12 cellular contexts compared by ENCODE assay signal in the genomic region with DNA sequence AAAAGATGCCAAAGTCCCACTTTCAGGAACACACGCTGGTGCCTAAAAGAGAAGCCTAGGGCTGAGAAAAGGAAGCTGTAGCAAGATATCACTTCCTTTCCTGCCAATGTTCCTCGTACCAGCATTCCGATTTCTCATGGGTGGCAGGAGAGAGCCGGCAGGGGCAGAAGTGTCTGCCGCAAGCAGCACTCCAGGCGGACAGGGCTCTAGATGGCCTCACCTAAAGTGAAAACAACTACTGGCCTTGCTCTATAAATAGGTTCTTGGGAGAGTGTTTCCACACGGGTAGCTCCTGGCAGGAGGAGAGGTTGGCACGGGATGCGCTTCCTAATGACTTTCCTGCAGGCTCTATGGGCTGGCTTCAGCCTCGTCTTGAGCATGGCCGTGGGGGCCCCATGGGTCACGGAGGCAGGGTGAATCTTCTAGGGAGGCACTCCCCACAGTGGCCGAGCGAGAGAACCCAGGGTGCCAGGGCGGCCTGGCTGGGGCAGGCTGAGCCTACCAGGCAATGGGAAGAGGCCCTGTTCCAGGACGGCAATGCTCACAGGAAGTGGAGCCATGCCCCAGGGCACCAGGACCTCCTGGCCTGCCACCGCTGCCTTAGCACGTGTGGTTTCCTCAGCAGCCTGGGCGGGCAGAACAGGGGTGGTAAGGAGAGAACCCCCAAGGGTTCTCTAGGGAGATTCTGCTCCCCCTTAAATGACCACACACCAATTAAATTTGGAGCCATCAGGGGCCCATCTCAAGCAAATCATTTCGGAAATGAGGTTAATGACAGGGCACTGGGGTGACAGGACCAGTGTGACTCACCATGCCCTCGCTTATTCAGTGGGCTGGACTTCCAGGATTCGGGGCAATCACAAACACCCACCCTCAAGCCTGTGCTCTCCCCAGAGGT. TPM values are rescaled to one million over a fixed set of nuclear protein-coding genes. Genes with fewer than 3 reads are reported as not detected.
A peak's percentile ranks its signal among the peaks of the same experiment; 100 is the strongest.
DNase-seq lines count a peak whose midpoint lies in the region; ATAC-seq, FAIRE-seq and TF ChIP-seq lines count a peak whose summit lies in the region.
"Had no signal": no experiment of that assay in that cellular context is flagged by ENCODE, and none has a peak within 500 bp of the region (broad histone marks: within the 10 kb centered on the region; RNA-seq: fewer than 3 reads in every experiment).

No MANE protein-coding gene starts in this region.

- TF ChIP-seq POLR2A in right lobe of liver (IDR thresholded peaks at IDR 0.05), result no peak
- TF ChIP-seq POLR2A in HepG2 (IDR thresholded peaks at IDR 0.05; ENCODE audit: insufficient read depth in 1 of 2, low read depth in 2 of 2, low read length in 2 of 2), result no peak
- no peak for TF ChIP-seq POLR2A in gastroesophageal sphincter (IDR thresholded peaks at IDR 0.05)

- H2AFZ ChIP-seq in HepG2 (ENCODE audit: low read length), result no peak overlapping the region
- H2AFZ ChIP-seq in osteoblast (ENCODE audit: low read length), result peak overlapping the region; percentile 24
- H2AFZ ChIP-seq in H9 (ENCODE audit: low read length), result no peak overlapping the region
- H2AFZ ChIP-seq in PC-3 (ENCODE audit: low read length), result no peak overlapping the region

- no peak overlapping the region for H2BK12ac ChIP-seq in H9 (ENCODE audit: insufficient read length, low read depth, low read length)

- POLR2A ChIA-PET in HepG2 (lab: Yijun Ruan, JAX), result no interaction called here
- POLR2A ChIA-PET in CD8-positive, alpha-beta memory T cell (lab: Charles Lee), result no interaction called here
- POLR2A ChIA-PET in PC-3 (lab: Charles Lee; ENCODE audit: unreplicated experiment), result no interaction called here

- no peaks in the 10 kb centered on the region for H3K9me3 Mint-ChIP-seq in H9
- no peaks in the 10 kb centered on the region for H3K9me3 Mint-ChIP-seq in CD8-positive, alpha-beta memory T cell
- no peaks in the 10 kb centered on the region for H3K9me3 Mint-ChIP-seq in activated naive CD4-positive, alpha-beta T cell treated with anti-CD3 and anti-CD28 coated beads, Interleukin-2, amount 10 ng/mL, durations not matched to agents 7 days and 5 days
- H3K9me3 Mint-ChIP-seq: activated CD4-positive, alpha-beta T cell treated with anti-CD3 and anti-CD28 coated beads, Interleukin-2, amount 10 ng/mL, durations not matched to agents 7 days and 5 days; IgD-negative memory B cell had no signal

- H3K36me3 Mint-ChIP-seq in H9 (ENCODE audit: insufficient read depth in 1 of 3, low read depth in 3 of 3), result peaks cover 0 to 25% (median 19%) of the 10 kb centered on the region in 3 experiments; a peak in 5 of 7 replicates
- H3K36me3 Mint-ChIP-seq in CD8-positive, alpha-beta memory T cell, result no peaks in the 10 kb centered on the region
- H3K36me3 Mint-ChIP-seq in activated naive CD4-positive, alpha-beta T cell treated with anti-CD3 and anti-CD28 coated beads, Interleukin-2, amount 10 ng/mL, durations not matched to agents 7 days and 5 days, result peaks cover 6% of the 10 kb centered on the region

- no peak overlapping the region for H3T11ph ChIP-seq in H9 (ENCODE audit: low read length)

- H3K9ac ChIP-seq in HepG2 (ENCODE audit: insufficient read depth, low read depth, low read length) (no peak overlapping the region), H9 (ENCODE audit: extremely low read depth, insufficient read length, low read length) (no peak overlapping the region), PC-3 (ENCODE audit: low read length) (no peak overlapping the region)

- H3K4me3 Mint-ChIP-seq in H9, result no peak overlapping the region
- H3K4me3 Mint-ChIP-seq in CD8-positive, alpha-beta memory T cell, result no peak overlapping the region
- H3K4me3 Mint-ChIP-seq in activated naive CD4-positive, alpha-beta T cell treated with anti-CD3 and anti-CD28 coated beads, Interleukin-2, amount 10 ng/mL, durations not matched to agents 7 days and 5 days, result no peak overlapping the region
- H3K4me3 Mint-ChIP-seq: activated CD4-positive, alpha-beta T cell treated with anti-CD3 and anti-CD28 coated beads, Interleukin-2, amount 10 ng/mL, durations not matched to agents 7 days and 5 days; IgD-negative memory B cell had no signal

- H3K4me1 ChIP-seq in right lobe of liver, result no peaks in the 10 kb centered on the region
- peaks cover 14% of the 10 kb centered on the region for H3K4me1 ChIP-seq in HepG2 (ENCODE audit: insufficient read depth, low read length)
- peaks cover 0 to 28% (median 9%) of the 10 kb centered on the region in 3 donors for H3K4me1 ChIP-seq in gastroesophageal sphincter
- peaks cover 9% of the 10 kb centered on the region for H3K4me1 ChIP-seq in osteoblast (ENCODE audit: insufficient read depth, low read length)
- no peaks in the 10 kb centered on the region for H3K4me1 ChIP-seq in H9 (ENCODE audit: insufficient read depth, low read length)
- H3K4me1 ChIP-seq in CD8-positive, alpha-beta memory T cell (ENCODE audit: insufficient read depth, low read length), result no peaks in the 10 kb centered on the region
- H3K4me1 ChIP-seq in PC-3 (ENCODE audit: insufficient read depth, low read length), result no peaks in the 10 kb centered on the region

- 61% methylated on average over 4 of the region's 22 CpGs for WGBS in right lobe of liver (ENCODE audit: insufficient coverage, low coverage, low lambda C conversion rate, missing lambda C conversion rate)
- 92% methylated on average over 11 of the region's 22 CpGs for WGBS in HepG2 (ENCODE audit: low lambda C conversion rate)
- WGBS in gastroesophageal sphincter (ENCODE audit: low coverage in 1 of 2), 2 donors, result 16 to 34% methylated on average over 6 to 10 of the region's 22 CpGs
- no CpG with 5 or more reads among the region's 22 CpGs for WGBS in H9 (ENCODE audit: extremely low coverage, insufficient read length, low lambda C conversion rate)

- H4K5ac ChIP-seq in H9 (ENCODE audit: insufficient read length, low read depth, low read length), result no peak overlapping the region

- H3K4me2 ChIP-seq in HepG2 (ENCODE audit: low read depth, low read length) (no peak overlapping the region), osteoblast (ENCODE audit: insufficient read depth, low read length) (no peak overlapping the region), H9 (ENCODE audit: insufficient read depth, insufficient read length, low read length) (no peak overlapping the region), PC-3 (ENCODE audit: low read length) (no peak overlapping the region)

- H3K18ac ChIP-seq in H9 (ENCODE audit: insufficient read length, low read depth, low read length), result no peak overlapping the region

- TF ChIP-seq EP300 in HepG2 (IDR thresholded peaks at IDR 0.05; ENCODE audit: low read depth in 2 of 2, low read length in 2 of 2) (no peak), HepG2 (CRISPR knock-in tag; IDR thresholded peaks at IDR 0.05; ENCODE audit: borderline replicate concordance) (no peak), gastroesophageal sphincter (IDR thresholded peaks at IDR 0.05) (no peak)

- H3K36me3 ChIP-seq in right lobe of liver (no peaks in the 10 kb centered on the region), HepG2 (replicated peaks in 1 of 2; ENCODE audit: control insufficient read depth in 1 of 2, insufficient read depth in 2 of 2, low read length in 2 of 2) (peaks cover 1 to 20% of the 10 kb centered on the region in 2 experiments; a peak in 3 of 5 replicates), gastroesophageal sphincter (no peaks in the 10 kb centered on the region), osteoblast (ENCODE audit: insufficient read depth, low read length) (no peaks in the 10 kb centered on the region), PC-3 (ENCODE audit: low read depth, low read length) (no peaks in the 10 kb centered on the region; the same call in 1 of the 2 replicates)
- H3K36me3 ChIP-seq in CD8-positive, alpha-beta memory T cell (ENCODE audit: insufficient read depth, low read length), result no peaks in the 10 kb centered on the region

- H2BK120ac ChIP-seq in H9 (ENCODE audit: low read depth, low read length, poor library complexity, severe bottlenecking), result no peak overlapping the region

- no peak overlapping the region for H3K56ac ChIP-seq in H9 (ENCODE audit: insufficient read length, low read depth, low read length)

- H2BK5ac ChIP-seq in H9 (ENCODE audit: insufficient read length, low read length), result no peak overlapping the region

- no peak overlapping the region for H3K23ac ChIP-seq in H9 (ENCODE audit: insufficient read length, low read depth, low read length)

- H3K27ac ChIP-seq in right lobe of liver (no peak overlapping the region), HepG2 (ENCODE audit: extremely low read length, insufficient read depth, low read length) (no peak overlapping the region), gastroesophageal sphincter (peak overlapping the region; percentile 59 to 83 (median 80)), osteoblast (ENCODE audit: low read depth, low read length) (no peak overlapping the region), H9 (ENCODE audit: insufficient read length, low read depth, low read length) (no peak overlapping the region), PC-3 (ENCODE audit: low read length) (no peak overlapping the region)
- H3K27ac ChIP-seq in CD8-positive, alpha-beta memory T cell (ENCODE audit: low read depth, low read length), result no peak overlapping the region

- H4K8ac ChIP-seq in H9 (replicated peaks; ENCODE audit: insufficient read length, low read depth, low read length), result no peak overlapping the region

- no peaks in the 10 kb centered on the region for H3K9me3 ChIP-seq in right lobe of liver
- H3K9me3 ChIP-seq in HepG2 (ENCODE audit: low read length), result no peaks in the 10 kb centered on the region
- H3K9me3 ChIP-seq in gastroesophageal sphincter, result no peaks in the 10 kb centered on the region
- no peaks in the 10 kb centered on the region for H3K9me3 ChIP-seq in osteoblast (ENCODE audit: low read depth, low read length)
- no peaks in the 10 kb centered on the region for H3K9me3 ChIP-seq in H9 (ENCODE audit: control insufficient read depth, low read depth, low read length)
- no peaks in the 10 kb centered on the region for H3K9me3 ChIP-seq in CD8-positive, alpha-beta memory T cell (ENCODE audit: low read length)
- no peaks in the 10 kb centered on the region for H3K9me3 ChIP-seq in PC-3 (ENCODE audit: low read length)

- H3K9me2 ChIP-seq in PC-3 (replicated peaks; ENCODE audit: low read length), result no peaks in the 10 kb centered on the region

- DNase-seq in right lobe of liver, result no peak
- DNase-seq in HepG2 (ENCODE audit: low spot score), result no peak
- peak; percentile 91 for DNase-seq in osteoblast (ENCODE audit: insufficient read length, low spot score, missing footprints)
- DNase-seq in H9, result no peak
- DNase-seq in CD8-positive, alpha-beta memory T cell, result no peak
- DNase-seq in activated naive CD4-positive, alpha-beta T cell treated with anti-CD3 and anti-CD28 coated beads, Interleukin-2, amount 10 ng/mL, durations not matched to agents 7 days and 5 days, result no peak
- no peak for DNase-seq in PC-3
- DNase-seq: activated CD4-positive, alpha-beta T cell treated with anti-CD3 and anti-CD28 coated beads, Interleukin-2, amount 10 ng/mL, durations not matched to agents 7 days and 5 days; activated naive CD4-positive, alpha-beta T cell treated with anti-CD3 and anti-CD28 coated beads, Interleukin-2, amount 50 U/mL, for 16 hours; NCI-H2171 treated with DMSO at 0.1 percent for 48 hours had no signal

- CTCF ChIA-PET in HepG2 (lab: Yijun Ruan, JAX; ENCODE audit: low intra/inter-chr PET ratio, low total read pairs) (no interaction called here), PC-3 (lab: Charles Lee) (no interaction called here)
- CTCF ChIA-PET in CD8-positive, alpha-beta memory T cell (lab: Charles Lee), result no interaction called here
- CTCF ChIA-PET in activated naive CD4-positive, alpha-beta T cell treated with anti-CD3 and anti-CD28 coated beads, Interleukin-2, amount 10 ng/mL, durations not matched to agents 7 days and 5 days (lab: Charles Lee), result no interaction called here

- H3K4me1 Mint-ChIP-seq in H9, result peaks cover 2 to 5% of the 10 kb centered on the region in 2 experiments; a peak in 1 of 4 replicates
- H3K4me1 Mint-ChIP-seq in CD8-positive, alpha-beta memory T cell, result peaks cover 3 to 16% (median 5%) of the 10 kb centered on the region in 3 donors
- H3K4me1 Mint-ChIP-seq in activated naive CD4-positive, alpha-beta T cell treated with anti-CD3 and anti-CD28 coated beads, Interleukin-2, amount 10 ng/mL, durations not matched to agents 7 days and 5 days, result no peaks in the 10 kb centered on the region

- no peak overlapping the region; a peak in 2 of 7 replicates for H3K27ac Mint-ChIP-seq in H9
- H3K27ac Mint-ChIP-seq in CD8-positive, alpha-beta memory T cell, result peak overlapping the region in 2 of 8 donors; percentile 42 to 63
- no peak overlapping the region for H3K27ac Mint-ChIP-seq in activated naive CD4-positive, alpha-beta T cell treated with anti-CD3 and anti-CD28 coated beads, Interleukin-2, amount 10 ng/mL, durations not matched to agents 7 days and 5 days
- H3K27ac Mint-ChIP-seq: activated CD4-positive, alpha-beta T cell treated with anti-CD3 and anti-CD28 coated beads, Interleukin-2, amount 10 ng/mL, durations not matched to agents 7 days and 5 days had no signal

- no peak for TF ChIP-seq RAD21 in HepG2 (CRISPR knock-in tag; IDR thresholded peaks at IDR 0.05)

- no peak overlapping the region for H3K4ac ChIP-seq in H9 (ENCODE audit: low read depth, low read length)

- no peaks in the 10 kb centered on the region for H3K23me2 ChIP-seq in H9 (ENCODE audit: insufficient read length, low read depth, low read length, poor library complexity, severe bottlenecking)

- TF ChIP-seq CTCF in right lobe of liver (IDR thresholded peaks at IDR 0.05) (no peak), HepG2 (CRISPR knock-in tag; IDR thresholded peaks at IDR 0.05) (no peak), gastroesophageal sphincter (IDR thresholded peaks at IDR 0.05) (peak in 2 of 4 experiments; percentile 20 to 34), osteoblast (IDR thresholded peaks at IDR 0.05; ENCODE audit: extremely low read depth, low read depth, low read length) (no peak), H9 (conservative IDR thresholded peaks at IDR 0.05) (no peak), PC-3 (conservative IDR thresholded peaks at IDR 0.05; ENCODE audit: low read depth, low read length) (no peak)

- no peak overlapping the region for H3K14ac ChIP-seq in H9 (ENCODE audit: insufficient read depth, low read length)

- H4K91ac ChIP-seq in H9 (ENCODE audit: insufficient read length, low read depth, low read length), result no peak overlapping the region

- H3K79me2 ChIP-seq in HepG2 (ENCODE audit: insufficient read depth, low read length) (no peaks in the 10 kb centered on the region), osteoblast (ENCODE audit: insufficient read depth, low read length) (no peaks in the 10 kb centered on the region), H9 (ENCODE audit: insufficient read depth, low read length) (no peaks in the 10 kb centered on the region), PC-3 (ENCODE audit: low read length) (no peaks in the 10 kb centered on the region)

- peaks cover 3% of the 10 kb centered on the region; the same call in 1 of the 2 replicates for H3K27me3 Mint-ChIP-seq in H9 (ENCODE audit: low read depth)
- H3K27me3 Mint-ChIP-seq in CD8-positive, alpha-beta memory T cell, result no peaks in the 10 kb centered on the region
- H3K27me3 Mint-ChIP-seq in activated naive CD4-positive, alpha-beta T cell treated with anti-CD3 and anti-CD28 coated beads, Interleukin-2, amount 10 ng/mL, durations not matched to agents 7 days and 5 days, result no peaks in the 10 kb centered on the region
- H3K27me3 Mint-ChIP-seq: activated CD4-positive, alpha-beta T cell treated with anti-CD3 and anti-CD28 coated beads, Interleukin-2, amount 10 ng/mL, durations not matched to agents 7 days and 5 days; IgD-negative memory B cell had no signal

- BruUV-seq in HepG2 (replicated peaks; lab: Mats Ljungman, UMichigan) (no TSS peak), PC-3 (replicated peaks; lab: Mats Ljungman, UMichigan) (no TSS peak)

- H3K27me3 ChIP-seq in right lobe of liver (no peaks in the 10 kb centered on the region), HepG2 (ENCODE audit: control insufficient read depth in 1 of 2, insufficient read depth in 2 of 2, low read length in 2 of 2) (peaks cover 2 to 3% of the 10 kb centered on the region in 2 experiments; a peak in 3 of 5 replicates), gastroesophageal sphincter (no peaks in the 10 kb centered on the region), osteoblast (ENCODE audit: insufficient read depth, low read length) (no peaks in the 10 kb centered on the region), H9 (ENCODE audit: insufficient read depth, low read length) (no peaks in the 10 kb centered on the region), PC-3 (ENCODE audit: low read length) (no peaks in the 10 kb centered on the region)
- H3K27me3 ChIP-seq in CD8-positive, alpha-beta memory T cell (ENCODE audit: insufficient read depth, low read length, poor library complexity, severe bottlenecking), result no peaks in the 10 kb centered on the region

- no peak overlapping the region for H2AK5ac ChIP-seq in H9 (ENCODE audit: insufficient read length, low read length)

- no peaks in the 10 kb centered on the region for H4K20me1 ChIP-seq in HepG2 (ENCODE audit: insufficient read depth, low read length)
- H4K20me1 ChIP-seq in osteoblast (ENCODE audit: insufficient read depth, low read length), result no peaks in the 10 kb centered on the region
- no peaks in the 10 kb centered on the region for H4K20me1 ChIP-seq in H9 (ENCODE audit: control insufficient read depth, insufficient read depth, insufficient read length)
- no peaks in the 10 kb centered on the region for H4K20me1 ChIP-seq in PC-3 (ENCODE audit: low read length)

- H3K79me1 ChIP-seq in H9 (ENCODE audit: insufficient read depth, low read depth, low read length, poor library complexity, severe bottlenecking), result no peaks in the 10 kb centered on the region

- FAIRE-seq in HepG2 (lab: Jason Lieb, UNC), result no peak

- in situ Hi-C loops in HepG2 (cut with HindIII; ENCODE audit: extremely low pct_ligation_motif_present, low pct_unique_long_range_greater_than_20kb), result no loop called here

- peak in 3 of 4 donors; percentile 9 to 29 (median 19) for ATAC-seq in right lobe of liver
- no peak for ATAC-seq in HepG2
- peak; percentile 82 for ATAC-seq in gastroesophageal sphincter
- no peak for ATAC-seq in PC-3

- intact Hi-C loops in right lobe of liver (cut with DNase I), result no loop called here
- intact Hi-C loops in HepG2 (cut with micrococcal nuclease; ENCODE audit: unreplicated experiment), result no loop called here
- intact Hi-C loops in PC-3 (cut with micrococcal nuclease), result no loop called here

- H2BK15ac ChIP-seq in H9 (ENCODE audit: low read depth, low read length), result no peak overlapping the region

- H3K4me3 ChIP-seq in right lobe of liver, result no peak overlapping the region
- no peak overlapping the region for H3K4me3 ChIP-seq in HepG2 (replicated peaks in 1 of 3; ENCODE audit: insufficient read depth in 1 of 3, low read depth in 2 of 3, low read length in 3 of 3)
- H3K4me3 ChIP-seq in gastroesophageal sphincter, result no peak overlapping the region
- H3K4me3 ChIP-seq in osteoblast (ENCODE audit: insufficient read depth, low read length), result no peak overlapping the region
- H3K4me3 ChIP-seq in CD8-positive, alpha-beta memory T cell (ENCODE audit: low read length), result no peak overlapping the region
- no peak overlapping the region for H3K4me3 ChIP-seq in PC-3 (ENCODE audit: low read length)

- no peaks in the 10 kb centered on the region for H3F3A ChIP-seq in PC-3 (ENCODE audit: low read length, unreplicated experiment)

- no peak overlapping the region for H2BK20ac ChIP-seq in H9 (ENCODE audit: low read depth, low read length, poor library complexity, severe bottlenecking)

RNA-seq across cellular contexts. Expression of a gene that starts 14.6 kb away (rescaled TPM):
- 1 to 10 TPM; 3.0 to 4.2 (median 3.5) TPM for total RNA-seq in right lobe of liver
- total RNA-seq in HepG2 (2016; rRNA removed; fragmentation: Illumina TruSeq; extraction: Trizol), result 6.6 and 7.3 TPM in 2 replicates
- total RNA-seq in HepG2 (2016; cell fraction: cytosol; rRNA removed; fragmentation: Illumina TruSeq; extraction: Trizol; ENCODE audit: low read depth), result 4.7 and 5.1 TPM in 2 replicates
- 5.1 and 7.0 TPM in 2 replicates for total RNA-seq in HepG2 (2016; cell fraction: insoluble cytoplasmic fraction; rRNA removed; fragmentation: Illumina TruSeq; extraction: Trizol)
- 14.7 and 15.2 TPM in 2 replicates for total RNA-seq in HepG2 (2016; cell fraction: membrane; rRNA removed; fragmentation: Illumina TruSeq; extraction: Trizol)
- total RNA-seq in HepG2 (2016; cell fraction: nucleus; rRNA removed; fragmentation: Illumina TruSeq; extraction: Trizol), result 4.6 and 4.7 TPM in 2 replicates
- 8.7 and 8.8 TPM in 2 replicates for polyA plus RNA-seq in HepG2 (2011; rRNA removed)
- 8.3 and 10.5 TPM in 2 replicates for polyA plus RNA-seq in HepG2 (2011; cell fraction: cytosol; rRNA removed)
- 5.7 and 6.3 TPM in 2 replicates for polyA plus RNA-seq in HepG2 (2011; cell fraction: nucleus; rRNA removed)
- 2.9 and 3.4 TPM in 2 replicates for polyA plus RNA-seq in HepG2 (2012)
- 7.5 and 8.7 TPM in 2 replicates for polyA plus RNA-seq in HepG2 (2016; cell fraction: cytosol; fragmentation: Illumina TruSeq; extraction: Trizol; ENCODE audit: low read depth)
- 9.3 and 11.6 TPM in 2 replicates for polyA plus RNA-seq in HepG2 (2016; cell fraction: insoluble cytoplasmic fraction; fragmentation: Illumina TruSeq; extraction: Trizol; ENCODE audit: low read depth)
- polyA plus RNA-seq in HepG2 (2016; cell fraction: membrane; fragmentation: Illumina TruSeq; extraction: Trizol; ENCODE audit: low read depth), result 15.7 and 19.4 TPM in 2 replicates
- 7.9 and 8.3 TPM in 2 replicates for polyA plus RNA-seq in HepG2 (2016; cell fraction: nucleus; fragmentation: Illumina TruSeq; extraction: Trizol; ENCODE audit: insufficient read depth, low read depth)
- 31.6 and 87.2 TPM in 2 replicates for polyA minus RNA-seq in HepG2 (2011; rRNA and poly(A)+ RNA removed; ENCODE audit: low replicate concordance)
- 8.1 and 9.1 TPM in 2 replicates for polyA minus RNA-seq in HepG2 (2011; cell fraction: cytosol; rRNA and poly(A)+ RNA removed)
- 4.6 and 5.6 TPM in 2 replicates for polyA minus RNA-seq in HepG2 (2011; cell fraction: nucleus; rRNA and poly(A)+ RNA removed)
- total RNA-seq in gastroesophageal sphincter, result 10 to 100 TPM; 10.2 to 18.1 (median 14.7) TPM
- total RNA-seq in osteoblast, result 12.7 and 13.8 TPM in 2 replicates
- total RNA-seq in H9 (2021), result 23.5 and 24.0 TPM in 2 replicates
- total RNA-seq in CD8-positive, alpha-beta memory T cell, result 10 to 100 TPM; 26.3 to 27.2 TPM
- 7.2 TPM for polyA plus RNA-seq in CD8-positive, alpha-beta memory T cell
- total RNA-seq in PC-3 (2014; rRNA removed), result 40.9 and 51.1 TPM in 2 replicates

Comparison
In these comparisons a context has a peak if more than half of its experiments do, and no peak if none do; other contexts are left out.
1. ATAC-seq: peak in right lobe of liver (3 of 4) and gastroesophageal sphincter (single experiment); none in HepG2 (single experiment) and PC-3 (single experiment).
2. H3K27ac ChIP-seq: peak in gastroesophageal sphincter (4 of 4); none in right lobe of liver (0 of 3), HepG2 (single experiment), osteoblast (single experiment), H9 (single experiment), CD8-positive, alpha-beta memory T cell (single experiment) and PC-3 (single experiment).